ENCODE assay signal across 8 cellular contexts in the genomic region with DNA sequence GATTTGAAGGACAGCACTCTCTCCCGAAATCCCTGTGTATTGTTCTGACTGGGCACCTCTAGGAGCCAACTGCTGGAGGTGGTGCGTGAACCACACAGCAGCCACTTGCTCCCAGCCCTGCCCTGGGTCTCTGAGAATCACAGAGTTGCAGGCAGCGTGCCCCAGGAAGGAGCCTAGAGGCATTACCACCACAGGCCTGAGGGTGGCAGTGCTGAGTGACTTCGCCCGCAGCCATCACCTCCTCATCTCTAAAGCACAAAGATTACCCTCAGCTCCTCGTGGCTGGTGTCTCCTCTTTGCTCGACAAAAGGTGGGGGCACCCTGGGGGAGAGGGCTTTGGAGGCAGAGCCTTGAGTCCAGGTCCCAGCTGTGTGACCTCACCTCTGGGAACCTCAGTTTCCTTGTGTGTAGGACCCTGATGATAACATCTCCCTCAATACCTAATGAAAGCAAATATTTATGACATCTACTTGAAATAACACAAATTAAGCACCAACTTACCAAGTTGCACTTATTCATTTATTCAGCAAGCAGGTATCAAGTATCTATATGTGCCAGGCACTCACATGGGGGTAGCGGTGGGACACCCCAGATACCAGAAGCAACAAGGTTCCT.
DNase-seq lines count a peak whose midpoint lies in the region; ATAC-seq and TF ChIP-seq lines count a peak whose summit lies in the region.

No MANE protein-coding gene starts in this region.

- H3K4me2 ChIP-seq in mesenchymal stem cell (ENCODE audit: low read length, poor library complexity, severe bottlenecking) = no peak overlapping the region

- no peak overlapping the region for H4K8ac ChIP-seq in mesenchymal stem cell (ENCODE audit: low read length)

- intact Hi-C loops in dorsolateral prefrontal cortex (cut with DNase I) = loop anchor here in 1 of 2 donors (1.0 to 5.0 kb wide), 2 partner anchors 55 to 116 kb away; no protein-coding TSS in a partner anchor

- H3K79me1 ChIP-seq in mesenchymal stem cell (replicated peaks; ENCODE audit: low read length, poor library complexity, severe bottlenecking) = no peaks in the 10 kb centered on the region

- H3K4me1 ChIP-seq in mesenchymal stem cell (ENCODE audit: control insufficient read depth, insufficient read depth, low read depth, low read length) = peaks cover 6% of the 10 kb centered on the region

- no peak overlapping the region for H2AK5ac ChIP-seq in mesenchymal stem cell (ENCODE audit: low read length, severe bottlenecking)

- H2BK5ac ChIP-seq in mesenchymal stem cell (ENCODE audit: low read depth, low read length, poor library complexity, severe bottlenecking) = no peak overlapping the region

- TF ChIP-seq CTCF in GM12872 (IDR thresholded peaks at IDR 0.05; ENCODE audit: insufficient read depth, low read depth, low read length) = peak; percentile 95
- peak; percentile 45 to 93 (median 86) for TF ChIP-seq CTCF in dorsolateral prefrontal cortex (IDR thresholded peaks at IDR 0.05 in 54 of 56, conservative IDR thresholded peaks at IDR 0.05 in 2 of 56; ENCODE audit: low read depth in 1 of 56, partially characterized antibody in 56 of 56)

- H2BK12ac ChIP-seq in mesenchymal stem cell (ENCODE audit: low read length in 2 of 2) = no peak overlapping the region

- no peak overlapping the region for H3K4ac ChIP-seq in mesenchymal stem cell (ENCODE audit: low read depth in 1 of 2, low read length in 2 of 2)

- H3K4me3 ChIP-seq in dorsolateral prefrontal cortex (no peak overlapping the region), mesenchymal stem cell (ENCODE audit: insufficient read depth in 1 of 2, low read depth in 1 of 2, low read length in 2 of 2) (no peak overlapping the region)

- H2BK15ac ChIP-seq in mesenchymal stem cell (ENCODE audit: low read depth, poor library complexity, severe bottlenecking) = no peak overlapping the region

- no peak overlapping the region for H3K14ac ChIP-seq in mesenchymal stem cell (ENCODE audit: low read length in 2 of 2)

- no peak overlapping the region for H4K91ac ChIP-seq in mesenchymal stem cell (ENCODE audit: low read length)

- H3K9me3 ChIP-seq in mesenchymal stem cell (ENCODE audit: control insufficient read depth, low read length) = no peaks in the 10 kb centered on the region

- H3K27me3 ChIP-seq in dorsolateral prefrontal cortex = no peaks in the 10 kb centered on the region
- H3K27me3 ChIP-seq in mesenchymal stem cell (ENCODE audit: control insufficient read depth in 1 of 2, insufficient read depth in 1 of 2, low read length in 2 of 2) = peaks cover 41 to 51% of the 10 kb centered on the region in 2 experiments

- no peaks in the 10 kb centered on the region for H3K36me3 ChIP-seq in mesenchymal stem cell (ENCODE audit: control insufficient read depth in 1 of 2, insufficient read depth in 2 of 2, low read depth in 1 of 2, low read length in 2 of 2)

- peak overlapping the region in 2 of 59 donors; percentile 4 to 46 for H3K27ac ChIP-seq in dorsolateral prefrontal cortex
- no peak overlapping the region for H3K27ac ChIP-seq in mesenchymal stem cell (ENCODE audit: low read length, poor library complexity, severe bottlenecking)

- H2AFZ ChIP-seq in mesenchymal stem cell (ENCODE audit: low read depth, low read length) = no peak overlapping the region

- H3K9ac ChIP-seq in mesenchymal stem cell (ENCODE audit: low read length) = peak overlapping the region; percentile 15

- H3K23ac ChIP-seq in mesenchymal stem cell (ENCODE audit: low read length in 2 of 2) = no peak overlapping the region

- ATAC-seq in HG03565 (IDR thresholded peaks at IDR 0.05; ENCODE audit: unreplicated experiment) (no peak), HG02852 (IDR thresholded peaks at IDR 0.05; ENCODE audit: unreplicated experiment) (no peak)

- no peak overlapping the region for H2BK120ac ChIP-seq in mesenchymal stem cell (ENCODE audit: low read depth, low read length)

- DNase-seq in NCI-H1105 treated with DMSO at 0.1 percent for 48 hours (lab: John Stamatoyannopoulos, UW) (peak; percentile 20), dorsolateral prefrontal cortex (peak; percentile 48 to 80 (median 64)), mesenchymal stem cell (peak; percentile 45)
- peak; percentile 54 for DNase-seq in activated CD4-positive, alpha-beta T cell treated with anti-CD3 and anti-CD28 coated beads, Interleukin-2, amount 50 U/mL, for 1 hour
- DNase-seq in stimulated activated CD8-positive, alpha-beta memory T cell treated with anti-CD3 and anti-CD28 coated beads, Interleukin-7, amount 100 ng/mL, for 48 hours (ENCODE audit: extremely low read depth in 1 of 2, low read depth in 1 of 2) = peak; percentile 21 to 32

- no peak overlapping the region for H3K18ac ChIP-seq in mesenchymal stem cell (ENCODE audit: low read depth in 1 of 2, low read length in 2 of 2)

- WGBS in mesenchymal stem cell = 17% methylated on average over 8 of the region's 8 CpGs
